In the genomic region with DNA sequence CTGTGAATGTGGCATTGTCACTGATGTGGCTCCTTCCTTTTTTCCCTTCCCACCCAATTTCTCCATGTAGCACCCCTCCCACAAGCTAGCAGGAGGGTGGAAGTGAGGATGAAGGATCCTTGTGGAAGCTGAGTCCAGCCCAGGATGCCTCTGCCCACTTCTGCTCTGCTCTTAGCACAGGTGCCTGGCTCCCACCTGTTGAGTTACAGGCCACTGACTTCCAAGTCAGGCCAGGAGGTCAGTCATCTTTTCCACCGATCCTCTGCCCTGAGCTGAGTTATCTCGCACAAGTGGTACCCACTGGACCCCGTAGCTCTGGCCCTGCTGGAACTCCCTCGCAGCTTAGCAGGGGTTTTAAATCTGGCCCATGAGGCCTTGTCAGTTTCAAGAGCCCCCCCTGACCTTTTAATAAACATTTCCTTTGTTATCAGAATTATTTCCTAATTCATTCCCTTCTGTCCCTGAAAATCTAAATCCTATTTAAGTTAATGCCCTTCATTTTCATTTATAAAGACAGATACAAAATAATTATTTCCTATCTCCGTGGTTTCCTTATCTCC, we compare ENCODE assay signal across 20 cellular contexts.
"Had no signal": no experiment of that assay in that cellular context is flagged by ENCODE, and none has a peak within 500 bp of the region (broad histone marks: within the 10 kb centered on the region; RNA-seq: fewer than 3 reads in every experiment).

No MANE protein-coding gene starts in this region.

- ATAC-seq: left colon; mucosa of descending colon; naive thymus-derived CD8-positive, alpha-beta T cell; upper lobe of right lung had no signal

- H3K4me3 Mint-ChIP-seq: endodermal cell; naive thymus-derived CD8-positive, alpha-beta T cell had no signal

- H3K27ac Mint-ChIP-seq: endodermal cell; naive thymus-derived CD8-positive, alpha-beta T cell had no signal

- H3K27me3 ChIP-seq: colonic mucosa, hepatocyte, ovary, right atrium auricular region, sigmoid colon, thyroid gland, vagina had no signal

- H3K36me3 Mint-ChIP-seq: naive thymus-derived CD8-positive, alpha-beta T cell had no signal

- H3K36me3 ChIP-seq: colonic mucosa, ovary, right atrium auricular region, sigmoid colon, thyroid gland, upper lobe of right lung, vagina had no signal

- H3K4me3 ChIP-seq: colonic mucosa, hepatocyte, mucosa of descending colon, ovary, right atrium auricular region, sigmoid colon, skin epidermis, thyroid gland, upper lobe of right lung, vagina had no signal

- H3K4me1 ChIP-seq: colonic mucosa, right atrium auricular region, sigmoid colon, thyroid gland, upper lobe of right lung, vagina had no signal

- H3K9me3 ChIP-seq: colonic mucosa, mucosa of descending colon, ovary, right atrium auricular region, sigmoid colon, thyroid gland, upper lobe of right lung, vagina had no signal

- DNase-seq: colonic mucosa; dermis blood vessel endothelial cell; effector CD4-positive, alpha-beta T cell; endodermal cell; erythroblast; foreskin melanocyte; head of caudate nucleus; left colon; mucosa of descending colon; naive thymus-derived CD8-positive, alpha-beta T cell; ovary; sigmoid colon; stimulated activated CD4-positive, alpha-beta T cell treated with anti-CD3 and anti-CD28 coated beads, Interleukin-12 subunit alpha, Interleukin-12 subunit beta, amount 100 ng/mL, for 4 hours; stimulated activated naive CD4-positive, alpha-beta T cell treated with Interleukin-2 at 50 U/mL for 16 hours; thyroid gland; upper lobe of right lung had no signal

- H2AFZ ChIP-seq: hepatocyte had no signal

- H3K4me1 Mint-ChIP-seq: naive thymus-derived CD8-positive, alpha-beta T cell had no signal
